8 cellular contexts compared by ENCODE assay signal in the genomic region with DNA sequence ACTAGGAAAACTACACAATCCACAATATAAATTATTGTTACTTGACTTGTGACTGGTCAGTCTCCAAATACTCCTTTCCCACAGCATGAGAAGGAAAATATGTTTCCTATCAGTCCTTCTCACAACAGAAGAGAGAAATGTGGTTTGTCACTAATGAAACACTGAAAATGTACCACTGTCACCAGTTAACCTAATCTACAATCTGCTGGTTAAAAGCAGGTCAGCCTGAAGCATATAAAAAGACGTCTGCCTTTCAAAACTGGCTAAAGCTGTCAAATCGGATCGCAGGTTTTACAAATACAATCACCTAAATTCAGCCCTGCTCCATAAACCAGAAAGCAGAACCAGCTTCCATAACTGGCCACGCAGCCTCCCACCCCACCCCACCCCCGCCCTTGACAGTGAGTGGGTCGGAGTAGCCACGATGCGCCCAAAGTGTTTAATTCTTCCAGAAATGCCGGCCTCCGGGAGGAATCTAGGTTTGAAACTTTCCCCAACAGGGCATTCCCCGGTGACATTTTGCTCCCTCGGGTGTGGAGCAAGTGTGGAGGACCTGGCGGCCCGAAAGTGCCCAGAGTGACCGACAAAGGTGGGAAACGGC. TPM values are rescaled to one million over a fixed set of nuclear protein-coding genes. Genes with fewer than 3 reads are reported as not detected.
A peak's percentile ranks its signal among the peaks of the same experiment; 100 is the strongest.
DNase-seq lines count a peak whose midpoint lies in the region; ATAC-seq and TF ChIP-seq lines count a peak whose summit lies in the region.

No MANE protein-coding gene starts in this region.

- peaks cover 12% of the 10 kb centered on the region for H3K36me3 Mint-ChIP-seq in activated B cell treated with CpG ODN at 0.5 μM for 24 hours (ENCODE audit: low read depth)

- H3K9me3 Mint-ChIP-seq in activated B cell treated with CpG ODN at 0.5 μM for 24 hours, result no peaks in the 10 kb centered on the region

- POLR2A ChIA-PET in activated B cell treated with CpG ODN at 0.5 μM for 24 hours (lab: Charles Lee), result interaction anchor here (0.6 to 1.9 kb wide), 3 partner anchors 30 to 1116 kb away, joined by 4 to 11 read pairs (median 6); no protein-coding TSS in a partner anchor

- intact Hi-C loops in activated B cell treated with CpG ODN at 0.5 μM for 24 hours (cut with micrococcal nuclease) (loop anchor here (1.0 to 10.0 kb wide), 4 partner anchors 25 to 754 kb away; a partner anchor contains a TSS), ovary (cut with DNase I) (no loop called here)

- H3K27ac ChIP-seq in foreskin keratinocyte, result peak overlapping the region; percentile 71
- H3K27ac ChIP-seq in ovary, result peak overlapping the region; percentile 39 to 63

- TF ChIP-seq CTCF in activated B cell treated with CpG ODN at 0.5 μM for 24 hours (IDR thresholded peaks at IDR 0.05) (no peak), foreskin keratinocyte (conservative IDR thresholded peaks at IDR 0.05) (no peak), ovary (IDR thresholded peaks at IDR 0.05) (no peak)

- H3K27me3 Mint-ChIP-seq in activated B cell treated with CpG ODN at 0.5 μM for 24 hours, result no peaks in the 10 kb centered on the region

- TF ChIP-seq EP300 in ovary (IDR thresholded peaks at IDR 0.05), result no peak

- CTCF ChIA-PET in activated B cell treated with CpG ODN at 0.5 μM for 24 hours (lab: Charles Lee), result no interaction called here

- 0 to 1% (median 1%) methylated on average over 16 of the region's 16 CpGs for WGBS in ovary, 3 donors

- no peak for TF ChIP-seq POLR2A in ovary (IDR thresholded peaks at IDR 0.05)

- H3K4me1 ChIP-seq in foreskin keratinocyte (peaks cover 19% of the 10 kb centered on the region), ovary (ENCODE audit: insufficient read depth) (peaks cover 6% of the 10 kb centered on the region)

- H3K27me3 ChIP-seq in foreskin keratinocyte (no peaks in the 10 kb centered on the region), ovary (no peaks in the 10 kb centered on the region)

- no peaks in the 10 kb centered on the region for H3K36me3 ChIP-seq in ovary

- H3K27ac Mint-ChIP-seq in activated B cell treated with CpG ODN at 0.5 μM for 24 hours, result peak overlapping the region; percentile 82

- H3K4me3 Mint-ChIP-seq in activated B cell treated with CpG ODN at 0.5 μM for 24 hours, result peak overlapping the region; percentile 89

- peak overlapping the region; percentile 83 for H3K4me3 ChIP-seq in ovary

- H3K9me3 ChIP-seq in ovary, result no peaks in the 10 kb centered on the region

- peak; percentile 3 for ATAC-seq in HG03565 (IDR thresholded peaks at IDR 0.05; ENCODE audit: unreplicated experiment)
- no peak for ATAC-seq in activated B cell treated with CpG ODN at 0.5 μM for 24 hours (ENCODE audit: low read depth)
- ATAC-seq in foreskin keratinocyte, result peak; percentile 8
- no peak for ATAC-seq in HG02938 (IDR thresholded peaks at IDR 0.05; ENCODE audit: unreplicated experiment)

- DNase-seq in stimulated activated CD4-positive, alpha-beta T cell treated with anti-CD3 and anti-CD28 coated beads, Interleukin-1b, Interleukin-23, amount 100 ng/mL, for 48 hours, result peak; percentile 5
- DNase-seq in stimulated activated CD4-positive, alpha-beta T cell treated with anti-CD3 and anti-CD28 coated beads, Interleukin-4, amount 100 ng/mL, for 1 hour, result no peak
- no peak for DNase-seq in activated B cell treated with CpG ODN at 0.5 μM for 24 hours
- DNase-seq in foreskin keratinocyte, result no peak
- peak in 1 of 5 donors; percentile 21 for DNase-seq in ovary
- no peak for DNase-seq in NCI-H1930 (lab: John Stamatoyannopoulos, UW)

- H3K4me1 Mint-ChIP-seq in activated B cell treated with CpG ODN at 0.5 μM for 24 hours, result peaks cover 39% of the 10 kb centered on the region

RNA-seq across cellular contexts. Expression of a gene that starts 0.7 kb away (rescaled TPM):
- total RNA-seq in activated B cell treated with CpG ODN at 0.5 μM for 24 hours (112 and 113 TPM in 2 replicates), foreskin keratinocyte (116 and 129 TPM in 2 replicates), ovary (10 to 100 TPM; 45.8 to 79.0 (median 71.7) TPM)
- polyA plus RNA-seq in foreskin keratinocyte (108 and 133 TPM in 2 replicates), ovary (10 to 100 TPM; 46.7 to 97.4 TPM)

RNA-seq across cellular contexts. Expression of a gene that starts 26.0 kb away (rescaled TPM):
- 0.35 and 0.39 TPM in 2 replicates for total RNA-seq in activated B cell treated with CpG ODN at 0.5 μM for 24 hours
- total RNA-seq in foreskin keratinocyte, result 0.27 and 1.6 TPM in 2 replicates
- 0.27 and 1.8 TPM in 2 replicates for polyA plus RNA-seq in foreskin keratinocyte
- total RNA-seq in ovary, result not detected
- not detected for polyA plus RNA-seq in ovary

Comparison
In these comparisons a context has a peak if more than half of its experiments do, and no peak if none do; other contexts are left out.
1. ATAC-seq: peak in HG03565 (single experiment) and foreskin keratinocyte (single experiment); none in activated B cell treated with CpG ODN at 0.5 μM for 24 hours (single experiment) and HG02938 (single experiment).